1 cellular context compared by ENCODE assay signal in the genomic region with DNA sequence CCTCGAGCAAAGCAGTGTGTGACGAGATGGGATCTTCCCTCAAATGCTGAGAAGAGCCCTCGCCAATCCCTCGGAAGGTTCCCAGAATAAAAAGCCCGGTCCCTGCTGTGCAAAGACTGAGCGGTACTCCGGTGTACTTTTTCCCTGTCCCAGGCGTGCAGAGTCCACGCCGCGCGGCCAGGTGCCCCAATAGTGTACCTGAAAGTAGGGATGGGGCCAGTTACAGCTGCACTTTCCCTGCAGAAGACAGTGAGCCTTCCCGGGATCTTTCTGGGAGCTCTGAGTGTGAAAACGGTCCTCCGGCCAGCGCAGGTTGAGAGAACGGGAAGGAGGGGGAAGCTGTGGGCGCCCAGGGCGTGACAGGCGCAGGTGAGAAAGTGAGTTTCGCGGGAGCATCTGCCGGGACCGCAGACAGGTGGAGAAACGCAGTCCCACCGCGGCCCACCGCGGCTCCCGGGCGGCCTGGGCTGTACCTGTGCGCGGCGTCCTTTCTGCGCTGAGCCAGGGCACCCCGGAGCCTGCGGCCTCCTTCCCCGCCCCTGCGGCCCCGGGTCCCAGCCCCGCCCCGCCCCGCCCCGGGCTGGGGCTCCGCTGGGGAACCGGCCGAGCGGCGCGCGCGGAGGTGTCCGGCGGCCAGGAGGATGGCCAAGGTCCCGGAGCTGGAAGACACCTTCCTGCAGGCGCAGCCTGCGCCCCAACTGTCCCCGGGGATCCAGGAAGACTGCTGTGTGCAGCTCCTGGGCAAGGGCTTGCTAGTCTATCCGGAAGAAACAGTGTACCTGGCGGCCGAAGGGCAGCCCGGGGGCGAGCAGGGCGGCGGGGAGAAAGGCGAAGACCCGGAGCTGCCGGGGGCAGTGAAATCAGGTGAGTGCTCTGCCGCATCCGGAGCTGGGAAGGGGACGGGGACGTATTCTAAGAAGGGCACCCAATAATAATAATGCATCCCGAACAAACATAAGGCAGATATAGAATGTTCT.
TF ChIP-seq lines count a peak whose summit lies in the region.

A gene with protein sequence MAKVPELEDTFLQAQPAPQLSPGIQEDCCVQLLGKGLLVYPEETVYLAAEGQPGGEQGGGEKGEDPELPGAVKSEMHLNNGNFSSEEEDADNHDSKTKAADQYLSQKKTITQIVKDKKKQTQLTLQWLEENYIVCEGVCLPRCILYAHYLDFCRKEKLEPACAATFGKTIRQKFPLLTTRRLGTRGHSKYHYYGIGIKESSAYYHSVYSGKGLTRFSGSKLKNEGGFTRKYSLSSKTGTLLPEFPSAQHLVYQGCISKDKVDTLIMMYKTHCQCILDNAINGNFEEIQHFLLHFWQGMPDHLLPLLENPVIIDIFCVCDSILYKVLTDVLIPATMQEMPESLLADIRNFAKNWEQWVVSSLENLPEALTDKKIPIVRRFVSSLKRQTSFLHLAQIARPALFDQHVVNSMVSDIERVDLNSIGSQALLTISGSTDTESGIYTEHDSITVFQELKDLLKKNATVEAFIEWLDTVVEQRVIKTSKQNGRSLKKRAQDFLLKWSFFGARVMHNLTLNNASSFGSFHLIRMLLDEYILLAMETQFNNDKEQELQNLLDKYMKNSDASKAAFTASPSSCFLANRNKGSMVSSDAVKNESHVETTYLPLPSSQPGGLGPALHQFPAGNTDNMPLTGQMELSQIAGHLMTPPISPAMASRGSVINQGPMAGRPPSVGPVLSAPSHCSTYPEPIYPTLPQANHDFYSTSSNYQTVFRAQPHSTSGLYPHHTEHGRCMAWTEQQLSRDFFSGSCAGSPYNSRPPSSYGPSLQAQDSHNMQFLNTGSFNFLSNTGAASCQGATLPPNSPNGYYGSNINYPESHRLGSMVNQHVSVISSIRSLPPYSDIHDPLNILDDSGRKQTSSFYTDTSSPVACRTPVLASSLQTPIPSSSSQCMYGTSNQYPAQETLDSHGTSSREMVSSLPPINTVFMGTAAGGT (plus strand): TSS at position 608 of the 977 bp plus-strand sequence. CDS start 34 bp downstream, at position 642.

TF ChIP-seq in endothelial cell of umbilical vein, 7 proteins besides CTCF, POLR2A, EP300 and RAD21:
- peak; percentile 74 for TF ChIP-seq EZH2 (IDR thresholded peaks at IDR 0.05; ENCODE audit: borderline replicate concordance, low read depth, low read length, severe bottlenecking)
- TF ChIP-seq MYC (IDR thresholded peaks at IDR 0.05; ENCODE audit: low read depth, low read length) = no peak
